11 cellular contexts compared by ENCODE assay signal in the genomic region with DNA sequence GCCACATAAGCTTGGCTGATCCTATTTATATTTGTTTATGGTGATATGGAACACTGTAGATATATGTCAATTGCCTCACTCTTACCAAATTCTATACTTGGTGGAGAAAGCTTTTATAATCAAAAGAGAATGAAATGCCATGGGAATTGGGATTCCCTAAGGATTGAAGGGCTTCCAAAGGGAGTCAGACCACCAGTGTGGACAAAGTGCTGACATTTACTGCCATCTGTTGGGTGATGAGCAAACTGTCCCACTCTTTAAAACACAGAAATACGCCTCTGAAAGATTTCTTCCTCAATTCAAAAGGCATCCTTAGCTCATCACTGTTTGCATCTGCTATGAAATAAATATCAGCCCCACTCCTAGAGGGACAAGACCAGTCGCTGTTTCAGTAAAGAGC. TPM values are rescaled to one million over a fixed set of nuclear protein-coding genes. Genes with fewer than 3 reads are reported as not detected.
DNase-seq lines count a peak whose midpoint lies in the region; ATAC-seq and TF ChIP-seq lines count a peak whose summit lies in the region.
"Had no signal": no experiment of that assay in that cellular context is flagged by ENCODE, and none has a peak within 500 bp of the region (broad histone marks: within the 10 kb centered on the region; RNA-seq: fewer than 3 reads in every experiment).

No MANE protein-coding gene starts in this region.

- CTCF ChIA-PET in RWPE1 (lab: Yijun Ruan, JAX) = interaction anchor here (0.6 to 1.7 kb wide), 8 partner anchors 9 to 506 kb away, joined by 3 to 6 read pairs (median 4); partner anchors contain the start of gene CD44
- CTCF ChIA-PET in naive thymus-derived CD4-positive, alpha-beta T cell (lab: Charles Lee) = interaction anchor here (0.7 to 1.3 kb wide), 2 partner anchors 9 to 1321 kb away, joined by 3 to 4 read pairs; no protein-coding TSS in a partner anchor

- H3K4me1 Mint-ChIP-seq in H9 = no peaks in the 10 kb centered on the region
- peaks cover 0 to 2% (median 0%) of the 10 kb centered on the region in 7 donors for H3K4me1 Mint-ChIP-seq in naive thymus-derived CD4-positive, alpha-beta T cell

- POLR2A ChIA-PET in RWPE1 (lab: Yijun Ruan, JAX; ENCODE audit: low non-redundant PET) = no interaction called here
- POLR2A ChIA-PET in naive thymus-derived CD4-positive, alpha-beta T cell (lab: Charles Lee) = no interaction called here

- no peaks in the 10 kb centered on the region for H3K79me1 ChIP-seq in H9 (ENCODE audit: insufficient read depth, low read depth, low read length, poor library complexity, severe bottlenecking)

- H2BK15ac ChIP-seq in H9 (ENCODE audit: low read depth, low read length) = no peak overlapping the region

- H3K36me3 Mint-ChIP-seq in H9 (ENCODE audit: insufficient read depth in 1 of 3, low read depth in 3 of 3) = no peaks in the 10 kb centered on the region
- H3K36me3 Mint-ChIP-seq in naive thymus-derived CD4-positive, alpha-beta T cell = no peaks in the 10 kb centered on the region

- H4K91ac ChIP-seq in H9 (ENCODE audit: insufficient read length, low read depth, low read length) = no peak overlapping the region

- H3K79me2 ChIP-seq in H9 (ENCODE audit: insufficient read depth, low read length) = no peaks in the 10 kb centered on the region

- H3K4me3 Mint-ChIP-seq in H9 = no peak overlapping the region
- no peak overlapping the region for H3K4me3 Mint-ChIP-seq in naive thymus-derived CD4-positive, alpha-beta T cell

- H3K56ac ChIP-seq in H9 (ENCODE audit: insufficient read length, low read depth, low read length) = no peak overlapping the region

- H2BK120ac ChIP-seq in H9 (ENCODE audit: low read depth, low read length, poor library complexity, severe bottlenecking) = no peak overlapping the region

- no peak for ATAC-seq in HG02642 (IDR thresholded peaks at IDR 0.05; ENCODE audit: poor library complexity, unreplicated experiment)
- ATAC-seq in naive thymus-derived CD4-positive, alpha-beta T cell = no peak
- ATAC-seq in GM21360 (IDR thresholded peaks at IDR 0.05; ENCODE audit: unreplicated experiment) = no peak

- no peak overlapping the region for H3K4ac ChIP-seq in H9 (ENCODE audit: low read depth, low read length)

- H3K23me2 ChIP-seq in H9 (ENCODE audit: insufficient read length, low read depth, low read length, poor library complexity, severe bottlenecking) = no peaks in the 10 kb centered on the region

- H3K4me3 ChIP-seq in naive thymus-derived CD4-positive, alpha-beta T cell (ENCODE audit: low read length) = no peak overlapping the region
- H3K4me3 ChIP-seq: prostate gland, SK-N-MC, thyroid gland had no signal

- H2BK20ac ChIP-seq in H9 (ENCODE audit: low read depth, low read length, poor library complexity, severe bottlenecking) = no peak overlapping the region

- peak; percentile 66 for TF ChIP-seq CTCF in C4-2B (conservative IDR thresholded peaks at IDR 0.05)
- peak; percentile 68 for TF ChIP-seq CTCF in H9 (conservative IDR thresholded peaks at IDR 0.05)
- peak; percentile 43 for TF ChIP-seq CTCF in RWPE1 (conservative IDR thresholded peaks at IDR 0.05; ENCODE audit: low read depth)

- intact Hi-C loops in naive thymus-derived CD4-positive, alpha-beta T cell (cut with micrococcal nuclease) = loop anchor here (1.0 to 5.0 kb wide), 4 partner anchors 485 to 899 kb away; partner anchors contain the start of gene ELF5 (in 1 of the 2)

- no peak overlapping the region for H3K27ac Mint-ChIP-seq in H9
- H3K27ac Mint-ChIP-seq in naive thymus-derived CD4-positive, alpha-beta T cell = no peak overlapping the region

- H4K5ac ChIP-seq in H9 (ENCODE audit: insufficient read length, low read depth, low read length) = no peak overlapping the region

- H2BK5ac ChIP-seq in H9 (ENCODE audit: insufficient read length, low read length) = no peak overlapping the region

- H3K27me3 ChIP-seq in H9 (ENCODE audit: insufficient read depth, low read length) = peaks cover 18% of the 10 kb centered on the region
- H3K27me3 ChIP-seq in naive thymus-derived CD4-positive, alpha-beta T cell (ENCODE audit: control insufficient read depth in 2 of 2, insufficient read depth in 2 of 2, low read length in 2 of 2) = peaks cover 5% of the 10 kb centered on the region in 2 donors
- H3K27me3 ChIP-seq: thyroid gland had no signal

- H3K27ac ChIP-seq in C4-2B (no peak overlapping the region), H9 (ENCODE audit: insufficient read length, low read depth, low read length) (no peak overlapping the region), RWPE1 (no peak overlapping the region)
- H3K27ac ChIP-seq in naive thymus-derived CD4-positive, alpha-beta T cell (ENCODE audit: low read depth, low read length) = no peak overlapping the region
- H3K27ac ChIP-seq: prostate gland, SK-N-MC, thyroid gland had no signal

- H3K9me3 Mint-ChIP-seq in H9 = no peaks in the 10 kb centered on the region
- no peaks in the 10 kb centered on the region for H3K9me3 Mint-ChIP-seq in naive thymus-derived CD4-positive, alpha-beta T cell

- no peaks in the 10 kb centered on the region for H4K20me1 ChIP-seq in H9 (ENCODE audit: control insufficient read depth, insufficient read depth, insufficient read length)

- H3K9me3 ChIP-seq in H9 (ENCODE audit: control insufficient read depth, low read depth, low read length) = no peaks in the 10 kb centered on the region
- H3K9me3 ChIP-seq in naive thymus-derived CD4-positive, alpha-beta T cell (ENCODE audit: control insufficient read depth in 2 of 3, low read length in 3 of 3) = no peaks in the 10 kb centered on the region
- H3K9me3 ChIP-seq: prostate gland, thyroid gland had no signal

- no CpG with 5 or more reads among the region's 2 CpGs for WGBS in H9 (ENCODE audit: extremely low coverage, insufficient read length, low lambda C conversion rate)

- no peak overlapping the region for H3T11ph ChIP-seq in H9 (ENCODE audit: low read length)

- no peak overlapping the region for H2AFZ ChIP-seq in H9 (ENCODE audit: low read length)

- no peak overlapping the region for H2BK12ac ChIP-seq in H9 (ENCODE audit: insufficient read length, low read depth, low read length)

- no peak overlapping the region for H3K14ac ChIP-seq in H9 (ENCODE audit: insufficient read depth, low read length)

- no peaks in the 10 kb centered on the region for H3K4me1 ChIP-seq in H9 (ENCODE audit: insufficient read depth, low read length)
- H3K4me1 ChIP-seq in naive thymus-derived CD4-positive, alpha-beta T cell (ENCODE audit: control insufficient read depth in 2 of 2, insufficient read depth in 2 of 2, low read length in 2 of 2) = no peaks in the 10 kb centered on the region
- H3K4me1 ChIP-seq: prostate gland, thyroid gland had no signal

- no peak overlapping the region for H2AK5ac ChIP-seq in H9 (ENCODE audit: insufficient read length, low read length)

- DNase-seq in H9 (no peak), RWPE1 (ENCODE audit: low spot score) (no peak), iPS-NIHi7 (ENCODE audit: extremely low spot score) (peak; percentile 60), activated T-cell treated with anti-CD3 and anti-CD28 coated beads for 4 hours (no peak)
- no peak for DNase-seq in naive thymus-derived CD4-positive, alpha-beta T cell
- DNase-seq: thyroid gland had no signal

- no peaks in the 10 kb centered on the region for H3K36me3 ChIP-seq in naive thymus-derived CD4-positive, alpha-beta T cell (ENCODE audit: control insufficient read depth in 2 of 3, insufficient read depth in 3 of 3, low read length in 3 of 3)
- H3K36me3 ChIP-seq: prostate gland, thyroid gland had no signal

- no peak overlapping the region for H3K18ac ChIP-seq in H9 (ENCODE audit: insufficient read length, low read depth, low read length)

- no peak overlapping the region for H3K23ac ChIP-seq in H9 (ENCODE audit: insufficient read length, low read depth, low read length)

- peaks cover 63% of the 10 kb centered on the region for H3K27me3 Mint-ChIP-seq in H9 (ENCODE audit: low read depth)
- peaks cover 35 to 76% (median 48%) of the 10 kb centered on the region in 5 donors for H3K27me3 Mint-ChIP-seq in naive thymus-derived CD4-positive, alpha-beta T cell

- no peak overlapping the region for H3K9ac ChIP-seq in H9 (ENCODE audit: extremely low read depth, insufficient read length, low read length)

- no peak overlapping the region for H4K8ac ChIP-seq in H9 (replicated peaks; ENCODE audit: insufficient read length, low read depth, low read length)

- no peak overlapping the region for H3K4me2 ChIP-seq in H9 (ENCODE audit: insufficient read depth, insufficient read length, low read length)

RNA-seq across cellular contexts. Expression of gene SLC1A2, which starts 7.1 kb away (rescaled TPM):
- 0.09 and 0.50 TPM in 2 replicates for total RNA-seq in H9 (2021)
- total RNA-seq in naive thymus-derived CD4-positive, alpha-beta T cell = under 1 TPM in 3 of 5 experiments, not detected in 2; 0.13 to 0.69 (median 0.24) TPM
- not detected for polyA plus RNA-seq in naive thymus-derived CD4-positive, alpha-beta T cell
